In the genomic region with DNA sequence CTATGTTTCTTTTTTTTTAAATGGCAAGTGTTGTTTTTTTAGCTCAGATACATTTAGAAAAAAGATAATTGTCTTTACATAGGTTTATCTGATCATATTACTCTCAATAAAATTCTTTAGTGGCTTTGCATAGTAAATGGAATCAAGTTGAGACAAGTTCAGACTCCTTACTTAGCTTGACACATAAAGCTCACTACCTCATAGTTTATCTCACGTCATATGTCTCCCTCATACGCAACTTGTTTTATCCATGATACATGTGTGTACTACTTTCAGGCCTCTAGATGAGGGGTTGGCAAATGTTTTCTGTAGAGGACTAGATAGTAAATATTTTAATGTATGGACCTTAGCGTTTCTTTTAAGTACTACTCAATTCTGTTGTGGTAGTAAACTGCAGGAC, we compare ENCODE assay signal across 27 cellular contexts.
"Had no signal": no experiment of that assay in that cellular context is flagged by ENCODE, and none has a peak within 500 bp of the region (broad histone marks: within the 10 kb centered on the region; RNA-seq: fewer than 3 reads in every experiment).

No MANE protein-coding gene starts in this region.

- H3K36me3 ChIP-seq: esophagus muscularis mucosa, gastrocnemius medialis, pancreas, right atrium auricular region, spleen, upper lobe of left lung had no signal

- H3K27me3 ChIP-seq: body of pancreas, esophagus muscularis mucosa, gastrocnemius medialis, pancreas, right atrium auricular region, spleen, upper lobe of left lung had no signal

- H3K9me3 ChIP-seq: body of pancreas, esophagus muscularis mucosa, gastrocnemius medialis, mucosa of descending colon, pancreas, psoas muscle, right atrium auricular region, spleen, upper lobe of left lung had no signal

- H3K4me1 ChIP-seq: gastrocnemius medialis had no signal

- H3K27ac ChIP-seq: body of pancreas, esophagus muscularis mucosa, gastrocnemius medialis, pancreas, psoas muscle, right atrium auricular region, spleen, upper lobe of left lung had no signal

- DNase-seq: activated CD4-positive, alpha-beta memory T cell treated with anti-CD3 and anti-CD28 coated beads, Interleukin-2, amount 10 ng/mL, durations not matched to agents 7 days and 5 days; activated CD4-positive, alpha-beta T cell treated with anti-CD3 and anti-CD28 coated beads for 4 hours; activated CD4-positive, CD25-positive, alpha-beta regulatory T cell; activated CD8-positive, alpha-beta memory T cell treated with anti-CD3 and anti-CD28 coated beads, Interleukin-2, amount 10 ng/mL, durations not matched to agents 7 days and 5 days; activated gamma-delta T cell; activated naive CD4-positive, alpha-beta T cell treated with anti-CD3 and anti-CD28 coated beads, Interleukin-2, amount 50 U/mL, for 16 hours; activated naive CD8-positive, alpha-beta T cell treated with anti-CD3 and anti-CD28 coated beads, Interleukin-2, amount 50 U/mL, for 24 hours; activated T-cell treated with anti-CD3 and anti-CD28 coated beads for 4 hours; anterior cingulate cortex; dermis blood vessel endothelial cell; effector CD8-positive, alpha-beta T cell; gastrocnemius medialis; hypothalamus; left cardiac atrium; mesenchymal stem cell; mucosa of descending colon; nephron progenitor cell; pancreas; psoas muscle; spleen; stimulated activated CD4-positive, alpha-beta T cell treated with anti-CD3 and anti-CD28 coated beads, Interleukin-4, amount 100 ng/mL, for 24 hours; stimulated activated naive CD4-positive, alpha-beta T cell treated with Interleukin-2 at 50 U/mL for 16 hours; T1000; upper lobe of left lung had no signal

- H3K4me3 ChIP-seq: body of pancreas, esophagus muscularis mucosa, gastrocnemius medialis, mucosa of descending colon, pancreas, psoas muscle, right atrium auricular region, spleen, upper lobe of left lung had no signal

- FAIRE-seq: pancreas had no signal

- ATAC-seq: activated CD8-positive, alpha-beta memory T cell treated with anti-CD3 and anti-CD28 coated beads, Interleukin-2, amount 10 ng/mL, durations not matched to agents 7 days and 5 days; activated naive CD8-positive, alpha-beta T cell treated with anti-CD3 and anti-CD28 coated beads, Interleukin-2, amount 50 U/mL, for 24 hours; gastrocnemius medialis; left cardiac atrium; mucosa of descending colon; psoas muscle had no signal
